ENCODE assay signal across 1 cellular context in the genomic region with DNA sequence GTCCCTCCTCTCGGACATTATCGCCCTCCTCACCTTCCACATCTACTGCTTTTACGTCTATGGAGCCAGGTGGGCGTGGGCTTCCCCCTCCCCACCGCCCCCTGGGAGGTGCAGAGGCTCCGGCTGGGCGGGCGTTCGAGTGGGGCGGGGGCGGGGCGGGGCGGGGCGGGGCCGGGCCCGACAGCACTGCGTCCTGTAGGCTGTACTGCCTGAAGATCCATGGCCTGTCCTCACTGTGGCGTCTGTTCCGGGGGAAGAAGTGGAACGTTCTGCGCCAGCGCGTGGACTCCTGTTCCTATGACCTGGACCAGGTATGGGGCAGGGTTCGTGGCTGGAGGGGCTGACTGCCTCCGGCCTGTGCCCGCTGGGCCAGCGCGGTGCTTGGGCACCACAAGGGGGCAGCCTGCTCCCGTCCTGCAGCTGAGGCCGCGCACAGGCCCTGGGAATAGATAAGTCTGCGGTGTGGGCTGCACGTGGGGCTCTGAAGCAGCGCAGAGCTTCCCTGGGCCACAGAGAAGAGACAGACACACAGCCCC.
TF ChIP-seq lines count a peak whose summit lies in the region.

No MANE protein-coding gene starts in this region.

TF ChIP-seq in neural cell, 6 proteins besides CTCF, POLR2A, EP300 and RAD21:
- TF ChIP-seq SMC3 (conservative IDR thresholded peaks at IDR 0.05; ENCODE audit: poor library complexity) = no peak
- TF ChIP-seq POLR2AphosphoS5 (IDR thresholded peaks at IDR 0.05) = no peak
TF ChIP-seq in neural cell: peak in this region for 0.
